Comparison of ENCODE assay signal across 13 cellular contexts in genomic region chr7:8442295-8442813, GRCh38. TPM values are rescaled to one million over a fixed set of nuclear protein-coding genes. Genes with fewer than 3 reads are reported as not detected.
DNase-seq lines count a peak whose midpoint lies in the region; TF ChIP-seq lines count a peak whose summit lies in the region.
"Had no signal": no experiment of that assay in that cellular context is flagged by ENCODE, and none has a peak within 500 bp of the region (broad histone marks: within the 10 kb centered on the region; RNA-seq: fewer than 3 reads in every experiment).

No MANE protein-coding gene starts in this region.

- TF ChIP-seq POLR2A in adrenal gland (IDR thresholded peaks at IDR 0.05) = no peak

- H3K27me3 ChIP-seq in H9 (ENCODE audit: insufficient read depth, low read length) (peaks cover 42% of the 10 kb centered on the region; the same call in 1 of the 2 replicates), dorsolateral prefrontal cortex (peaks cover 11 to 95% (median 71%) of the 10 kb centered on the region in 45 donors), adrenal gland (peaks cover 5% of the 10 kb centered on the region)

- H4K5ac ChIP-seq in H9 (ENCODE audit: insufficient read length, low read depth, low read length) = no peak overlapping the region

- no peak overlapping the region for H2BK5ac ChIP-seq in H9 (ENCODE audit: insufficient read length, low read length)

- H3K79me1 ChIP-seq in H9 (ENCODE audit: insufficient read depth, low read depth, low read length, poor library complexity, severe bottlenecking) = no peaks in the 10 kb centered on the region

- no peak overlapping the region for H2AFZ ChIP-seq in H9 (ENCODE audit: low read length)

- TF ChIP-seq CTCF in H9 (conservative IDR thresholded peaks at IDR 0.05) (no peak), dorsolateral prefrontal cortex (IDR thresholded peaks at IDR 0.05 in 54 of 56, conservative IDR thresholded peaks at IDR 0.05 in 2 of 56; ENCODE audit: low read depth in 1 of 56, partially characterized antibody in 56 of 56) (no peak), neural crest cell (conservative IDR thresholded peaks at IDR 0.05) (no peak), GM10266 (IDR thresholded peaks at IDR 0.05; ENCODE audit: control insufficient read depth, insufficient read depth, low read depth, missing control alignments) (no peak), adrenal gland (IDR thresholded peaks at IDR 0.05) (no peak)

- H3K9ac ChIP-seq in H9 (ENCODE audit: extremely low read depth, insufficient read length, low read length) = no peak overlapping the region

- H3K27me3 Mint-ChIP-seq in H9 (ENCODE audit: low read depth) (peaks cover 93% of the 10 kb centered on the region), neural crest cell (ENCODE audit: low read depth) (peaks cover 100% of the 10 kb centered on the region)

- H3K4me3 Mint-ChIP-seq in H9 (peak overlapping the region; percentile 71 to 90), neural crest cell (peak overlapping the region; percentile 85)

- peaks cover under 1% of the 10 kb centered on the region; the same call in 1 of the 2 replicates for H3K4me1 ChIP-seq in H9 (ENCODE audit: insufficient read depth, low read length)
- H3K4me1 ChIP-seq in adrenal gland (replicated peaks in 1 of 2) = peaks cover 0 to 4% of the 10 kb centered on the region in 2 donors

- no peak overlapping the region for H2BK120ac ChIP-seq in H9 (ENCODE audit: low read depth, low read length, poor library complexity, severe bottlenecking)

- no peak overlapping the region for H3K27ac Mint-ChIP-seq in H9
- no peak overlapping the region for H3K27ac Mint-ChIP-seq in neural crest cell (ENCODE audit: unreplicated experiment)
- H3K27ac Mint-ChIP-seq: CD4-positive, CD25-positive, alpha-beta regulatory T cell had no signal

- WGBS in H9 (ENCODE audit: extremely low coverage, insufficient read length, low lambda C conversion rate) = no CpG with 5 or more reads among the region's 39 CpGs
- WGBS in adrenal gland, 4 donors = 18 to 47% (median 33%) methylated on average over 39 of the region's 39 CpGs

- H3K4me1 Mint-ChIP-seq in H9 (peaks cover 41 to 42% of the 10 kb centered on the region in 2 experiments), neural crest cell (peaks cover 32% of the 10 kb centered on the region)

- H3K9me3 ChIP-seq in H9 (ENCODE audit: control insufficient read depth, low read depth, low read length) = no peaks in the 10 kb centered on the region
- H3K9me3 ChIP-seq in adrenal gland (replicated peaks in 1 of 3) = no peaks in the 10 kb centered on the region

- H4K20me1 ChIP-seq in H9 (ENCODE audit: control insufficient read depth, insufficient read depth, insufficient read length) = no peaks in the 10 kb centered on the region

- H3K79me2 ChIP-seq in H9 (ENCODE audit: insufficient read depth, low read length) = no peaks in the 10 kb centered on the region

- H3K18ac ChIP-seq in H9 (ENCODE audit: insufficient read length, low read depth, low read length) = peak overlapping the region; percentile 27

- H3K9me3 Mint-ChIP-seq in H9 (peaks cover 0 to 3% of the 10 kb centered on the region in 2 experiments; a peak in 1 of 5 replicates), neural crest cell (no peaks in the 10 kb centered on the region)

- no peak overlapping the region for H2BK15ac ChIP-seq in H9 (ENCODE audit: low read depth, low read length)

- H3K4me3 ChIP-seq in dorsolateral prefrontal cortex (peak overlapping the region in 52 of 59 donors; percentile 9 to 65 (median 44)), adrenal gland (peak overlapping the region in 1 of 4 donors; percentile 24)

- no peak overlapping the region for H3K27ac ChIP-seq in H9 (ENCODE audit: insufficient read length, low read depth, low read length)
- H3K27ac ChIP-seq in dorsolateral prefrontal cortex = peak overlapping the region in 17 of 59 donors; percentile 8 to 51 (median 24)
- H3K27ac ChIP-seq in adrenal gland = peak overlapping the region in 1 of 5 donors; percentile 52
- H3K27ac ChIP-seq: 22Rv1, RWPE1 had no signal

- H2AK5ac ChIP-seq in H9 (ENCODE audit: insufficient read length, low read length) = no peak overlapping the region

- H3K56ac ChIP-seq in H9 (ENCODE audit: insufficient read length, low read depth, low read length) = no peak overlapping the region

- intact Hi-C loops in dorsolateral prefrontal cortex (cut with DNase I) (loop anchor here in 1 of 2 donors (10.0 kb wide), 1 partner anchor 262 kb away; no protein-coding TSS in a partner anchor), adrenal gland (cut with DNase I) (no loop called here)

- no peak overlapping the region for H4K8ac ChIP-seq in H9 (replicated peaks; ENCODE audit: insufficient read length, low read depth, low read length)

- H3K36me3 Mint-ChIP-seq in H9 (ENCODE audit: insufficient read depth in 1 of 3, low read depth in 3 of 3) = no peaks in the 10 kb centered on the region
- H3K36me3 Mint-ChIP-seq in neural crest cell (ENCODE audit: low read depth) = no peaks in the 10 kb centered on the region
- H3K36me3 Mint-ChIP-seq: CD4-positive, CD25-positive, alpha-beta regulatory T cell had no signal

- H3K36me3 ChIP-seq in adrenal gland (replicated peaks in 1 of 2) = no peaks in the 10 kb centered on the region

- H3K14ac ChIP-seq in H9 (ENCODE audit: insufficient read depth, low read length) = no peak overlapping the region

- H3K23me2 ChIP-seq in H9 (ENCODE audit: insufficient read length, low read depth, low read length, poor library complexity, severe bottlenecking) = peaks cover 36% of the 10 kb centered on the region

- H3K4me2 ChIP-seq in H9 (ENCODE audit: insufficient read depth, insufficient read length, low read length) = peak overlapping the region; percentile 59

- DNase-seq in DMS53 (lab: John Stamatoyannopoulos, UW) = peak; percentile 94
- DNase-seq in DMS53 treated with DMSO at 0.1 percent for 48 hours (lab: John Stamatoyannopoulos, UW; ENCODE audit: unreplicated experiment) = no peak
- DNase-seq in H9 = no peak
- no peak for DNase-seq in dorsolateral prefrontal cortex
- DNase-seq in neural crest cell (ENCODE audit: low read depth, low spot score) = no peak
- DNase-seq in GM10266 (ENCODE audit: extremely low spot score) = no peak
- DNase-seq in A172 (ENCODE audit: low spot score) = no peak
- no peak for DNase-seq in adrenal gland

- no peak overlapping the region for H3K23ac ChIP-seq in H9 (ENCODE audit: insufficient read length, low read depth, low read length)

- H4K91ac ChIP-seq in H9 (ENCODE audit: insufficient read length, low read depth, low read length) = no peak overlapping the region

- H3T11ph ChIP-seq in H9 (ENCODE audit: low read length) = no peak overlapping the region

- no peak overlapping the region for H2BK12ac ChIP-seq in H9 (ENCODE audit: insufficient read length, low read depth, low read length)

- no peak overlapping the region for H2BK20ac ChIP-seq in H9 (ENCODE audit: low read depth, low read length, poor library complexity, severe bottlenecking)

- no peak overlapping the region for H3K4ac ChIP-seq in H9 (ENCODE audit: low read depth, low read length)

RNA-seq across cellular contexts. Expression of gene NXPH1, which starts 8.9 kb away (rescaled TPM):
- 0.11 and 0.15 TPM in 2 replicates for total RNA-seq in H9 (2021)
- 10 to 100 TPM in 114 of 120 experiments, 1 to 10 TPM in 6; 6.8 to 51.5 (median 21.6) TPM for total RNA-seq in dorsolateral prefrontal cortex
- 1.0 and 1.1 TPM in 2 replicates for total RNA-seq in neural crest cell
- not detected in 2 replicates for total RNA-seq in A172 (2014; rRNA removed; shearing (Covaris generic))
- total RNA-seq in adrenal gland = 10 to 100 TPM; 24.4 to 80.2 (median 52.9) TPM
- 10 to 100 TPM; 18.4 to 25.8 (median 21.2) TPM for polyA plus RNA-seq in adrenal gland
- total RNA-seq: CD4-positive, CD25-positive, alpha-beta regulatory T cell; skeletal muscle tissue; T-helper 2 cell treated with Interferon-gamma antibody and Interleukin-4, amounts not matched to agents 100 ng/mL and 5 ng/mL, for 36 hours had no signal
- polyA plus RNA-seq: CD4-positive, CD25-positive, alpha-beta regulatory T cell had no signal
